Comparison of ENCODE assay signal across 26 cellular contexts in genomic region chr12:97301576-97301975, GRCh38.
"Had no signal": no experiment of that assay in that cellular context is flagged by ENCODE, and none has a peak within 500 bp of the region (broad histone marks: within the 10 kb centered on the region; RNA-seq: fewer than 3 reads in every experiment).

No MANE protein-coding gene starts in this region.

- ATAC-seq: activated T-cell treated with anti-CD3 and anti-CD28 coated beads, Interleukin-2, amount 50 U/mL, for 4 hours; T-helper 17 cell had no signal

- H3K4me3 Mint-ChIP-seq: activated B cell treated with CpG ODN at 0.5 μM for 24 hours; activated CD4-positive, alpha-beta memory T cell treated with anti-CD3 and anti-CD28 coated beads for 36 hours; activated CD4-positive, alpha-beta T cell treated with anti-CD3 and anti-CD28 coated beads, Interleukin-2, amount 10 ng/mL, durations not matched to agents 7 days and 5 days; activated naive CD4-positive, alpha-beta T cell treated with anti-CD3 and anti-CD28 coated beads for 36 hours; activated naive CD8-positive, alpha-beta T cell; activated T-cell treated with anti-CD3 and anti-CD28 coated beads, Interleukin-2, amount 50 U/mL, for 4 hours; brain; central memory CD8-positive, alpha-beta T cell; T-helper 17 cell had no signal

- H3K9me3 ChIP-seq: Peyer's patch, SJCRH30 had no signal

- DNase-seq: activated B cell treated with CpG ODN at 0.5 μM for 24 hours; activated CD4-positive, alpha-beta memory T cell treated with anti-CD3 and anti-CD28 coated beads for 36 hours; activated CD4-positive, alpha-beta T cell treated with anti-CD3 and anti-CD28 coated beads for 1 hour; activated CD4-positive, alpha-beta T cell treated with anti-CD3 and anti-CD28 coated beads, Interleukin-2, amount 10 ng/mL, durations not matched to agents 7 days and 5 days; activated CD8-positive, alpha-beta memory T cell treated with anti-CD3 and anti-CD28 coated beads for 24 hours; activated effector memory CD4-positive, alpha-beta T cell treated with anti-CD3 and anti-CD28 coated beads, Interleukin-2, amount 50 U/mL, for 16 hours; activated naive CD4-positive, alpha-beta T cell treated with anti-CD3 and anti-CD28 coated beads for 36 hours; activated T-cell treated with anti-CD3 and anti-CD28 coated beads, Interleukin-2, amount 50 U/mL, for 4 hours; amygdala; Kasumi-1; KBM-7; NCI-H1105 treated with DMSO at 0.1 percent for 48 hours; NCI-H1436 treated with DMSO at 0.1 percent for 48 hours; NCI-H1930; NCI-H510A treated with DMSO at 0.1 percent for 48 hours; NCI-H774; NK-92 treated with Interleukin-12 subunit alpha and Interleukin-12 subunit beta, amount 100 ng/mL, for 24 hours; Peyer's patch; Right ventricle myocardium superior; SJCRH30; T-helper 17 cell; T-helper 9 cell had no signal

- H3K4me1 Mint-ChIP-seq: activated CD4-positive, alpha-beta T cell treated with anti-CD3 and anti-CD28 coated beads, Interleukin-2, amount 10 ng/mL, durations not matched to agents 7 days and 5 days; central memory CD8-positive, alpha-beta T cell; T-helper 17 cell had no signal

- H3K27me3 ChIP-seq: Peyer's patch, SJCRH30 had no signal

- H3K27ac ChIP-seq: Peyer's patch, RWPE1, SJCRH30 had no signal

- H3K27ac Mint-ChIP-seq: activated B cell treated with CpG ODN at 0.5 μM for 24 hours; activated CD4-positive, alpha-beta memory T cell treated with anti-CD3 and anti-CD28 coated beads for 36 hours; activated CD4-positive, alpha-beta T cell treated with anti-CD3 and anti-CD28 coated beads, Interleukin-2, amount 10 ng/mL, durations not matched to agents 7 days and 5 days; activated naive CD4-positive, alpha-beta T cell treated with anti-CD3 and anti-CD28 coated beads for 36 hours; activated naive CD8-positive, alpha-beta T cell; T-helper 17 cell had no signal

- H3K9me3 Mint-ChIP-seq: activated B cell treated with CpG ODN at 0.5 μM for 24 hours; activated CD4-positive, alpha-beta memory T cell treated with anti-CD3 and anti-CD28 coated beads for 36 hours; activated CD4-positive, alpha-beta T cell treated with anti-CD3 and anti-CD28 coated beads, Interleukin-2, amount 10 ng/mL, durations not matched to agents 7 days and 5 days; activated naive CD4-positive, alpha-beta T cell treated with anti-CD3 and anti-CD28 coated beads for 36 hours; activated T-cell treated with anti-CD3 and anti-CD28 coated beads, Interleukin-2, amount 50 U/mL, for 4 hours; central memory CD8-positive, alpha-beta T cell had no signal

- H3K36me3 Mint-ChIP-seq: activated CD4-positive, alpha-beta memory T cell treated with anti-CD3 and anti-CD28 coated beads for 36 hours; activated naive CD8-positive, alpha-beta T cell; brain had no signal
